ENCODE assay signal across 10 cellular contexts in the genomic region with DNA sequence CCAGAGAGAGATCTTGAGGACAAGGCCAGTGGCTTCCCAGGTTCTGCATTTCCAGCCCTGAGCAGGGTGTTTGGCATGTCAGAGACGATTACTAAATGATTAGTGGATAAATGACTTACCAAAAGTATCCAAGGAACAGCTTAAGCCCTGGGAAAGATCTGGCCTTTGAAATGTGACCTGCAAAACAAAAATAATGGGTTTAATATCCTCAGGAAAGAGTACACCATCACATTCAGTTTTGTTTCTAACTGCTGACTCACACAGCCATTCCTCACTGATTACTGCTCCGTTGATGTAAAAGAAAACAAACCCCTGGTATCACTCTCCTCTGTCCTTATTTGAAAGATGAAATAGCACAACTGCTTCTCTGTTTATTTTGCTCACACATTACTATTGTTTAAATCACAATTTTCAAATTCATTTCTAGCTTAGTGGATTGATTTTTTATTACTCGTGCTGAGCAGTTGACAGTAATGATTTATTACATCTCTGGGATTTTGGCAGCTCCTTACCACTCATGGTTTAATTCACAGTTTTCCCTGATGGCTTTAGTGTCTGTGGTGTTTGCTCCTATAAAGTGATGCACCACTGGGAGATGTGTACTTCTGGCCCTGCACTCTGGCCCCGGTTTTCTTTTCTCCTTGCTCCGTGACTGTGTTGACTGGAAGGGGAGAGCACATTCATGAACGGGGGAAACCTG.
DNase-seq lines count a peak whose midpoint lies in the region; ATAC-seq and TF ChIP-seq lines count a peak whose summit lies in the region.
"Had no signal": no experiment of that assay in that cellular context is flagged by ENCODE, and none has a peak within 500 bp of the region (broad histone marks: within the 10 kb centered on the region; RNA-seq: fewer than 3 reads in every experiment).

No MANE protein-coding gene starts in this region.

- peaks cover 26% of the 10 kb centered on the region for H3K4me1 Mint-ChIP-seq in nephron

- H3K27ac Mint-ChIP-seq in nephron = peak overlapping the region; percentile 31 to 79 (median 77)
- H3K27ac Mint-ChIP-seq: activated T-helper 2 cell treated with anti-CD3 and anti-CD28 coated beads, Interferon-gamma antibody, Interleukin-2, Interleukin-4, amounts not matched to agents 10 μg/mL and 5 μg/mL and 100 μg/mL, durations not matched to agents 14 hours and 24 hours and 36 hours had no signal

- no peak overlapping the region for H3K4me3 ChIP-seq in cardiac fibroblast (replicated peaks in 1 of 2; ENCODE audit: low read depth in 2 of 2, low read length in 2 of 2)

- peak; percentile 40 for DNase-seq in DMS153 (lab: John Stamatoyannopoulos, UW)
- DNase-seq in NCI-H2227 (lab: John Stamatoyannopoulos, UW; ENCODE audit: unreplicated experiment) = peak; percentile 67
- peak; percentile 53 to 80 for DNase-seq in cardiac fibroblast (ENCODE audit: low read depth in 2 of 2)
- no peak for DNase-seq in NCI-H526 (lab: John Stamatoyannopoulos, UW)
- DNase-seq in SW480 (ENCODE audit: low spot score) = no peak
- DNase-seq: NCI-H187 had no signal

- H3K9me3 Mint-ChIP-seq in nephron = peaks cover 7% of the 10 kb centered on the region
- H3K9me3 Mint-ChIP-seq: activated T-helper 2 cell treated with anti-CD3 and anti-CD28 coated beads, Interferon-gamma antibody, Interleukin-2, Interleukin-4, amounts not matched to agents 10 μg/mL and 5 μg/mL and 100 μg/mL, durations not matched to agents 14 hours and 24 hours and 36 hours had no signal

- H3K36me3 Mint-ChIP-seq in nephron (ENCODE audit: low read depth) = no peaks in the 10 kb centered on the region

- H3K4me3 Mint-ChIP-seq in nephron = no peak overlapping the region

- H3K27me3 Mint-ChIP-seq in nephron (ENCODE audit: low read depth) = no peaks in the 10 kb centered on the region

- ATAC-seq in GM19023 (IDR thresholded peaks at IDR 0.05; ENCODE audit: unreplicated experiment) (no peak), GM21786 (IDR thresholded peaks at IDR 0.05; ENCODE audit: unreplicated experiment) (no peak)

- no peak for TF ChIP-seq CTCF in cardiac fibroblast (IDR thresholded peaks at IDR 0.05; ENCODE audit: low read depth, low read length)
- TF ChIP-seq CTCF in nephron (IDR thresholded peaks at IDR 0.05; ENCODE audit: unreplicated experiment in 3 of 3) = no peak

Comparison
In these comparisons a context has a peak if more than half of its experiments do, and no peak if none do; other contexts are left out.
1. DNase-seq: peak in DMS153 (single experiment), NCI-H2227 (single experiment) and cardiac fibroblast (2 of 2); none in NCI-H526 (0 of 2) and SW480 (single experiment).